In genomic region chr6:26214826-26215199, GRCh38 we compare ENCODE assay signal across 12 cellular contexts.
DNase-seq lines count a peak whose midpoint lies in the region; ATAC-seq and TF ChIP-seq lines count a peak whose summit lies in the region.
"Had no signal": no experiment of that assay in that cellular context is flagged by ENCODE, and none has a peak within 500 bp of the region (broad histone marks: within the 10 kb centered on the region; RNA-seq: fewer than 3 reads in every experiment).

No MANE protein-coding gene starts in this region.

- TF ChIP-seq CTCF in DND-41 (IDR thresholded peaks at IDR 0.05; ENCODE audit: borderline replicate concordance, extremely low read depth, low read length, poor library complexity, severe bottlenecking) (no peak), IMR-90 (conservative IDR thresholded peaks at IDR 0.05; ENCODE audit: low read depth, low read length) (no peak), cardiac fibroblast (IDR thresholded peaks at IDR 0.05; ENCODE audit: low read depth, low read length) (no peak)

- dilution Hi-C loops in IMR-90 (cut with HindIII; ENCODE audit: low sequenced_read_pairs, unreplicated experiment), result no loop called here

- no peak overlapping the region for H2BK5ac ChIP-seq in IMR-90 (ENCODE audit: low read depth, low read length, poor library complexity, severe bottlenecking)

- H4K5ac ChIP-seq in IMR-90 (ENCODE audit: low read depth, low read length), result no peak overlapping the region

- H3K4me1 ChIP-seq in DND-41 (ENCODE audit: insufficient read depth, low read length) (peaks cover 42% of the 10 kb centered on the region), IMR-90 (ENCODE audit: control insufficient read depth, insufficient read depth, low read length) (no peaks in the 10 kb centered on the region), neuron (ENCODE audit: insufficient read depth, low read length) (peaks cover 10% of the 10 kb centered on the region)
- H3K4me1 ChIP-seq: body of pancreas had no signal

- H3K4ac ChIP-seq in IMR-90 (ENCODE audit: low read depth, low read length), result peak overlapping the region; percentile 20; the same call in 1 of the 2 replicates

- no peak overlapping the region for H4K8ac ChIP-seq in IMR-90 (ENCODE audit: low read depth in 2 of 2, low read length in 2 of 2)

- no peak overlapping the region for H2BK20ac ChIP-seq in IMR-90 (ENCODE audit: low read depth, low read length)

- H2BK15ac ChIP-seq in IMR-90 (ENCODE audit: low read depth, low read length), result no peak overlapping the region

- H3K56ac ChIP-seq in IMR-90 (ENCODE audit: extremely low read depth, insufficient read depth, low read length), result no peak overlapping the region

- intact Hi-C loops in IMR-90 (cut with micrococcal nuclease), result no loop called here

- POLR2A ChIA-PET in IMR-90 (lab: Charles Lee; ENCODE audit: unreplicated experiment), result interaction anchor here (0.6 to 3.0 kb wide), 6 partner anchors 8 to 1549 kb away, joined by 3 to 50 read pairs (median 6); a partner anchor contains a TSS

- in situ Hi-C loops in IMR-90 (cut with MboI; ENCODE audit: low sequenced_read_pairs), result loop anchor here (25.0 kb wide), 1 partner anchor 1622 kb away; a partner anchor contains a TSS

- H3K9ac ChIP-seq in DND-41 (ENCODE audit: low read depth, low read length), result no peak overlapping the region
- H3K9ac ChIP-seq in IMR-90 (ENCODE audit: low read depth, low read length), result peak overlapping the region; percentile 69; the same call in 1 of the 2 replicates

- ATAC-seq in DND-41 (ENCODE audit: insufficient read depth, low read depth) (no peak), IMR-90 (ENCODE audit: low read depth) (no peak), GM21447 (IDR thresholded peaks at IDR 0.05; ENCODE audit: unreplicated experiment) (no peak)
- ATAC-seq: body of pancreas, gastrocnemius medialis had no signal

- TF ChIP-seq POLR2A in IMR-90 (IDR thresholded peaks at IDR 0.05; ENCODE audit: low read depth, low read length), result no peak

- H3K4me2 ChIP-seq in DND-41 (ENCODE audit: insufficient read depth, low read length), result peak overlapping the region; percentile 63; the same call in 1 of the 2 replicates
- peak overlapping the region; percentile 81 for H3K4me2 ChIP-seq in IMR-90 (ENCODE audit: low read depth, low read length)

- H3K36me3 ChIP-seq in DND-41 (ENCODE audit: insufficient read depth, low read length), result no peaks in the 10 kb centered on the region
- H3K36me3 ChIP-seq in IMR-90 (ENCODE audit: control insufficient read depth, insufficient read depth, low read length), result no peaks in the 10 kb centered on the region
- no peaks in the 10 kb centered on the region for H3K36me3 ChIP-seq in neuron (ENCODE audit: insufficient read depth, low read length)
- H3K36me3 ChIP-seq: gastrocnemius medialis had no signal

- H2AK9ac ChIP-seq in IMR-90 (replicated peaks; ENCODE audit: low read depth, low read length, poor library complexity), result no peak overlapping the region

- H3K27me3 ChIP-seq in DND-41 (ENCODE audit: insufficient read depth, low read length, poor library complexity) (no peaks in the 10 kb centered on the region), IMR-90 (ENCODE audit: control insufficient read depth, insufficient read depth, low read length) (no peaks in the 10 kb centered on the region), neuron (ENCODE audit: insufficient read depth, low read length) (no peaks in the 10 kb centered on the region)

- H3K79me2 ChIP-seq in DND-41 (ENCODE audit: insufficient read depth, low read length), result peaks cover 16% of the 10 kb centered on the region

- H3K4me3 ChIP-seq in DND-41 (ENCODE audit: low read depth in 1 of 2, low read length in 2 of 2) (no peak overlapping the region), IMR-90 (ENCODE audit: insufficient read depth, low read depth, low read length) (peak overlapping the region; percentile 46), cardiac fibroblast (replicated peaks in 1 of 2; ENCODE audit: low read depth in 2 of 2, low read length in 2 of 2) (peak overlapping the region; percentile 7 to 47), neuron (ENCODE audit: low read length) (peak overlapping the region; percentile 53)
- H3K4me3 ChIP-seq: body of pancreas had no signal

- CTCF ChIA-PET in IMR-90 (lab: Yijun Ruan, JAX), result interaction anchor here (0.7 kb wide), 1 partner anchor 21 kb away, joined by 3 read pairs; no protein-coding TSS in a partner anchor

- BruUV-seq in IMR-90 (replicated peaks; lab: Mats Ljungman, UMichigan), result no TSS peak

- no peaks in the 10 kb centered on the region; a peak in 1 of 4 replicates for H3K79me1 ChIP-seq in IMR-90 (ENCODE audit: low read depth in 1 of 2, low read length in 2 of 2)

- no peak overlapping the region for H2BK120ac ChIP-seq in IMR-90 (ENCODE audit: low read depth, low read length)

- no peak for TF ChIP-seq RAD21 in IMR-90 (IDR thresholded peaks at IDR 0.05; ENCODE audit: low read length)

- H3K27ac ChIP-seq in DND-41 (ENCODE audit: low read length) (peak overlapping the region; percentile 89), IMR-90 (ENCODE audit: insufficient read depth, low read length) (peak overlapping the region; percentile 35)
- H3K27ac ChIP-seq: gastrocnemius medialis had no signal

- H3K14ac ChIP-seq in IMR-90 (replicated peaks; ENCODE audit: low read depth, low read length), result 0 out of 2 replicates have a peak overlapping the region, but pooled peaks have one; percentile 30

- H3K18ac ChIP-seq in IMR-90 (ENCODE audit: low read depth, low read length), result no peak overlapping the region

- DNase-seq in DND-41, result no peak
- DNase-seq in IMR-90, result no peak
- no peak for DNase-seq in cardiac fibroblast (ENCODE audit: low read depth in 2 of 2)
- no peak for DNase-seq in DMS53 treated with DMSO at 0.1 percent for 48 hours (lab: John Stamatoyannopoulos, UW; ENCODE audit: unreplicated experiment)
- no peak for DNase-seq in central memory CD4-positive, alpha-beta T cell
- DNase-seq in GDM1 (lab: John Stamatoyannopoulos, UW), result no peak
- DNase-seq: activated CD8-positive, alpha-beta memory T cell treated with anti-CD3 and anti-CD28 coated beads, Interleukin-2, amount 50 U/mL, for 48 hours; body of pancreas; gastrocnemius medialis; NCI-H510A treated with DMSO at 0.1 percent for 48 hours had no signal

- H3K9me3 ChIP-seq in DND-41 (ENCODE audit: insufficient read depth, low read length, severe bottlenecking) (no peaks in the 10 kb centered on the region), IMR-90 (ENCODE audit: control insufficient read depth, insufficient read depth, low read length) (no peaks in the 10 kb centered on the region), neuron (ENCODE audit: low read length) (no peaks in the 10 kb centered on the region)
- H3K9me3 ChIP-seq: body of pancreas, gastrocnemius medialis had no signal

- H3K9me1 ChIP-seq in IMR-90 (ENCODE audit: insufficient read depth, low read length), result no peaks in the 10 kb centered on the region

- WGBS in IMR-90 (ENCODE audit: extremely low coverage in 2 of 2, insufficient read length in 1 of 2), 2 experiments, result no CpG with 5 or more reads among the region's 14 CpGs

- H2AFZ ChIP-seq in DND-41 (ENCODE audit: low read depth, low read length) (no peak overlapping the region), IMR-90 (replicated peaks; ENCODE audit: low read length, poor library complexity) (peak overlapping the region; percentile 55), neuron (ENCODE audit: low read depth, low read length) (no peak overlapping the region)

- peak overlapping the region; percentile 59; the same call in 1 of the 2 replicates for H3K23ac ChIP-seq in IMR-90 (ENCODE audit: low read depth, low read length)

- 0 out of 2 replicates have a peak overlapping the region, but pooled peaks have one; percentile 13 for H2AK5ac ChIP-seq in IMR-90 (ENCODE audit: low read depth, low read length)

- H4K20me1 ChIP-seq in DND-41 (ENCODE audit: insufficient read depth, low read length) (peaks cover 4% of the 10 kb centered on the region; the same call in 1 of the 2 replicates), IMR-90 (ENCODE audit: insufficient read depth, low read length) (peaks cover 5% of the 10 kb centered on the region)

- no peak overlapping the region for H4K91ac ChIP-seq in IMR-90 (ENCODE audit: insufficient read depth, low read depth, low read length)

TF ChIP-seq in IMR-90, 13 proteins besides CTCF, POLR2A, EP300 and RAD21:
- TF ChIP-seq CHD1 (IDR thresholded peaks at IDR 0.05; ENCODE audit: low read depth, low read length), result no peak
- TF ChIP-seq BHLHE40 (IDR thresholded peaks at IDR 0.05; ENCODE audit: low read depth, low read length), result no peak
- TF ChIP-seq CEBPB (IDR thresholded peaks at IDR 0.05; ENCODE audit: low read depth, low read length), result no peak
- TF ChIP-seq USF2 (IDR thresholded peaks at IDR 0.05; ENCODE audit: low read depth, low read length), result no peak
- no peak for TF ChIP-seq RFX5 (IDR thresholded peaks at IDR 0.05; ENCODE audit: low read depth, low read length)
- TF ChIP-seq MAZ (IDR thresholded peaks at IDR 0.05; ENCODE audit: borderline replicate concordance, low read depth, low read length), result no peak
- TF ChIP-seq MAFK (IDR thresholded peaks at IDR 0.05; ENCODE audit: low read depth, low read length), result no peak
- TF ChIP-seq MXI1 (IDR thresholded peaks at IDR 0.05; ENCODE audit: borderline replicate concordance, low read depth, low read length), result no peak
- no peak for TF ChIP-seq ELK1 (IDR thresholded peaks at IDR 0.05; ENCODE audit: borderline replicate concordance, low read depth, low read length)
- no peak for TF ChIP-seq FOS (IDR thresholded peaks at IDR 0.05; ENCODE audit: low read depth, low read length)
- TF ChIP-seq SMC3 (IDR thresholded peaks at IDR 0.05; ENCODE audit: low read depth, low read length), result no peak
- no peak for TF ChIP-seq NFE2L2 (IDR thresholded peaks at IDR 0.05; ENCODE audit: low read depth, low read length)
- no peak for TF ChIP-seq RCOR1 (IDR thresholded peaks at IDR 0.05; ENCODE audit: insufficient replicate concordance, low read length)

Comparison
In these comparisons a context has a peak if more than half of its experiments do, and no peak if none do; other contexts are left out.
1. H3K4me3 ChIP-seq: peak in IMR-90 (single experiment), cardiac fibroblast (2 of 2) and neuron (single experiment); none in DND-41 (0 of 2).